Comparison of ENCODE assay signal across 23 cellular contexts in genomic region chr7:148495614-148496013, GRCh38.
"Had no signal": no experiment of that assay in that cellular context is flagged by ENCODE, and none has a peak within 500 bp of the region (broad histone marks: within the 10 kb centered on the region; RNA-seq: fewer than 3 reads in every experiment).

No MANE protein-coding gene starts in this region.

- ATAC-seq: naive thymus-derived CD8-positive, alpha-beta T cell; natural killer cell treated with Interleukin-12 subunit alpha and Interleukin-12 subunit beta and Interleukin-15 and Interleukin-18, amount 100 ng/mL, for 72 hours; psoas muscle; right cardiac atrium; right lobe of liver; stimulated activated effector memory CD8-positive, alpha-beta T cell treated with anti-CD3 and anti-CD28 coated beads, Interleukin-12 subunit alpha, Interleukin-12 subunit beta, amount 100 ng/mL, for 72 hours; stimulated activated naive B cell treated with anti-CD40 and anti-IgM and Interleukin-4, amounts not matched to agents 10 μg/mL and 1 μg/mL and 100 μg/mL, for 72 hours; upper lobe of right lung had no signal

- DNase-seq: naive thymus-derived CD8-positive, alpha-beta T cell; nephron progenitor cell; nucleus accumbens; ovary; posterior cingulate gyrus; psoas muscle; right cardiac atrium; right lobe of liver; sigmoid colon; small intestine; stimulated activated CD4-positive, alpha-beta T cell treated with anti-CD3 and anti-CD28 coated beads, Interleukin-15, amount 100 ng/mL, for 24 hours; stimulated activated CD4-positive, alpha-beta T cell treated with anti-CD3 and anti-CD28 coated beads, Interleukin-2, amount 100 ng/mL, for 24 hours; stimulated activated CD4-positive, alpha-beta T cell treated with anti-CD3 and anti-CD28 coated beads, Interleukin-2, amount 100 ng/mL, for 48 hours; stimulated activated CD4-positive, alpha-beta T cell treated with anti-CD3 and anti-CD28 coated beads, Interleukin-4, amount 100 ng/mL, for 24 hours; stimulated activated naive B cell treated with anti-CD40 and anti-IgM and Interleukin-4, amounts not matched to agents 10 μg/mL and 1 μg/mL and 100 μg/mL, for 72 hours; stimulated activated naive CD4-positive, alpha-beta T cell treated with Interleukin-2 at 50 U/mL for 16 hours; stomach; thyroid gland; trophoblast cell; upper lobe of right lung; uterus had no signal
